In the genomic region with DNA sequence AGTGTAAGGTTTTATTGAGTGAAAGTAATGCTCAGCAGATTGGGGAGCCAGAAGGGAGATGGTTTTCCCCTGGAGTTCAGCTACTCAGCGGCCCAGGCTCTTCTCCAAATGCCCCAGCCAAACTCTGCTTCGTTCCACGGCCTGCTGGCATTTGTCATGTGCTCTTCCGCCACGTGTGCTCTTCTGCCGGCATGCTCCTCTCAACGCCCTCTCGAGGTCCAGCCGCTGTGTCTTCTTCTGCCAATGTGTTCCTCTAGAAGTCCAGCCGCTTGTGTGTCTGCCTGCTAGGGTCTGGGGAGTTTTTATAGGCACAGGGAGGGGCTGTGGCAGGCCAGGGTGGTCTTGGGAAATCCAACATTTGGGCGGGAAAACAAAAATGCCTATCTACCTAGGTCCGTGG, we compare ENCODE assay signal across 25 cellular contexts.
DNase-seq lines count a peak whose midpoint lies in the region; ATAC-seq, FAIRE-seq and TF ChIP-seq lines count a peak whose summit lies in the region.
"Had no signal": no experiment of that assay in that cellular context is flagged by ENCODE, and none has a peak within 500 bp of the region (broad histone marks: within the 10 kb centered on the region; RNA-seq: fewer than 3 reads in every experiment).

No MANE protein-coding gene starts in this region.

- CTCF ChIA-PET in HEK293 (lab: Yijun Ruan, JAX): no interaction called here

- DNase-seq in DMS 273 (lab: John Stamatoyannopoulos, UW; ENCODE audit: unreplicated experiment) (peak; percentile 25), DMS 273 treated with DMSO at 0.1 percent for 48 hours (lab: John Stamatoyannopoulos, UW) (no peak), nephron progenitor cell (no peak), small intestine (no peak)
- DNase-seq: activated CD4-positive, alpha-beta T cell treated with anti-CD3 and anti-CD28 coated beads for 48 hours; activated T-cell treated with anti-CD3 and anti-CD28 coated beads, Interleukin-2, amount 50 U/mL, for 4 hours; DMS53; GDM1; immature natural killer cell; mesendoderm; naive B cell; NCI-H1417 treated with DMSO at 0.1 percent for 48 hours; NCI-H2081 treated with DMSO at 0.1 percent for 48 hours; retina; stimulated activated CD4-positive, alpha-beta T cell treated with anti-CD3 and anti-CD28 coated beads, Interleukin-1b, Interleukin-23, amount 100 ng/mL, for 48 hours; stimulated activated CD8-positive, alpha-beta memory T cell treated with anti-CD3 and anti-CD28 coated beads, Interleukin-4, amount 100 ng/mL, for 48 hours had no signal

- H3K27ac Mint-ChIP-seq in brain (peak overlapping the region; percentile 4 to 70 (median 41)), nephron progenitor cell (peak overlapping the region; percentile 76)

- no peak overlapping the region for H3K27ac ChIP-seq in HEK293 (ENCODE audit: extremely low read depth, low read depth, low read length)
- no peak overlapping the region for H3K27ac ChIP-seq in small intestine (ENCODE audit: low read depth in 1 of 2, low read length in 1 of 2)
- H3K27ac ChIP-seq: 22Rv1, SJSA1, tibial nerve had no signal

- H3K9me3 ChIP-seq in HEK293 (ENCODE audit: control insufficient read depth, insufficient read depth, low read depth, low read length) (no peaks in the 10 kb centered on the region), small intestine (ENCODE audit: control insufficient read depth, low read depth) (no peaks in the 10 kb centered on the region)
- H3K9me3 ChIP-seq: SJSA1, tibial nerve had no signal

- H3K4me3 Mint-ChIP-seq in brain (no peak overlapping the region), nephron progenitor cell (no peak overlapping the region)
- H3K4me3 Mint-ChIP-seq: activated T-cell treated with anti-CD3 and anti-CD28 coated beads, Interleukin-2, amount 50 U/mL, for 4 hours; immature natural killer cell; naive B cell had no signal

- no peak for FAIRE-seq in small intestine (lab: Jason Lieb, UNC)
- FAIRE-seq: H54 had no signal

- no peaks in the 10 kb centered on the region for H3K27me3 ChIP-seq in small intestine (ENCODE audit: control insufficient read depth in 2 of 2, insufficient read depth in 2 of 2, low read length in 2 of 2)
- H3K27me3 ChIP-seq: SJSA1, tibial nerve had no signal

- H3K36me3 ChIP-seq in HEK293 (ENCODE audit: control insufficient read depth in 2 of 2, insufficient read depth in 1 of 2, low read length in 2 of 2) (peaks cover 0 to 5% of the 10 kb centered on the region in 2 experiments; a peak in 1 of 3 replicates), small intestine (ENCODE audit: control insufficient read depth in 2 of 2, insufficient read depth in 2 of 2, low read length in 2 of 2) (peaks cover 0 to 4% of the 10 kb centered on the region in 2 donors)

- ATAC-seq in HG03095 (IDR thresholded peaks at IDR 0.05; ENCODE audit: unreplicated experiment): no peak
- ATAC-seq in HG03139 (IDR thresholded peaks at IDR 0.05; ENCODE audit: unreplicated experiment): no peak
- ATAC-seq: activated T-cell treated with anti-CD3 and anti-CD28 coated beads, Interleukin-2, amount 50 U/mL, for 4 hours had no signal

- no peak overlapping the region for H3K4me3 ChIP-seq in HEK293 (ENCODE audit: low read depth, low read length)
- H3K4me3 ChIP-seq in small intestine (ENCODE audit: low read depth in 1 of 2, low read length in 2 of 2): no peak overlapping the region
- H3K4me3 ChIP-seq: SJSA1, skin epidermis, tibial nerve had no signal

- no peaks in the 10 kb centered on the region for H3K4me1 ChIP-seq in HEK293 (ENCODE audit: control insufficient read depth, insufficient read depth, low read length)
- H3K4me1 ChIP-seq in small intestine (ENCODE audit: control insufficient read depth in 2 of 2, insufficient read depth in 1 of 2, low read depth in 1 of 2, low read length in 1 of 2): peaks cover 3 to 18% of the 10 kb centered on the region in 2 donors
- H3K4me1 ChIP-seq: SJSA1 had no signal

- WGBS in small intestine, 3 donors: 84 to 95% (median 94%) methylated on average over 12 of the region's 12 CpGs

- peaks cover 60% of the 10 kb centered on the region for H3K4me1 Mint-ChIP-seq in brain
- H3K4me1 Mint-ChIP-seq in nephron progenitor cell: peaks cover 55% of the 10 kb centered on the region

- TF ChIP-seq CTCF in HEK293 (tag by site-specific recombination; IDR thresholded peaks at IDR 0.05) (no peak), brain (conservative IDR thresholded peaks at IDR 0.05) (no peak), nephron progenitor cell (IDR thresholded peaks at IDR 0.05) (no peak)

- H3K9me3 Mint-ChIP-seq in brain (no peaks in the 10 kb centered on the region), nephron progenitor cell (no peaks in the 10 kb centered on the region)
- H3K9me3 Mint-ChIP-seq: activated T-cell treated with anti-CD3 and anti-CD28 coated beads, Interleukin-2, amount 50 U/mL, for 4 hours; immature natural killer cell; naive B cell had no signal

- H3K36me3 Mint-ChIP-seq in brain (peaks cover 21% of the 10 kb centered on the region), nephron progenitor cell (ENCODE audit: low read depth) (peaks cover 22% of the 10 kb centered on the region)

- POLR2A ChIA-PET in HEK293 (lab: Yijun Ruan, JAX): no interaction called here

- H3K27me3 Mint-ChIP-seq in brain (no peaks in the 10 kb centered on the region), nephron progenitor cell (ENCODE audit: low read depth, poor library complexity) (peaks cover 2% of the 10 kb centered on the region)
- H3K27me3 Mint-ChIP-seq: naive B cell had no signal

TF ChIP-seq in HEK293, 187 proteins besides CTCF, POLR2A, EP300 and RAD21:
- peak; percentile 17; the same call in 1 of the 2 replicates for TF ChIP-seq ZNF341 (tag by site-specific recombination; IDR thresholded peaks at IDR 0.05; ENCODE audit: low read depth)
- no peak for TF ChIP-seq KLF16 (tag by site-specific recombination; IDR thresholded peaks at IDR 0.05)
TF ChIP-seq in HEK293: peak in this region for 1.
